Comparison of ENCODE assay signal across 1 cellular context in the genomic region with DNA sequence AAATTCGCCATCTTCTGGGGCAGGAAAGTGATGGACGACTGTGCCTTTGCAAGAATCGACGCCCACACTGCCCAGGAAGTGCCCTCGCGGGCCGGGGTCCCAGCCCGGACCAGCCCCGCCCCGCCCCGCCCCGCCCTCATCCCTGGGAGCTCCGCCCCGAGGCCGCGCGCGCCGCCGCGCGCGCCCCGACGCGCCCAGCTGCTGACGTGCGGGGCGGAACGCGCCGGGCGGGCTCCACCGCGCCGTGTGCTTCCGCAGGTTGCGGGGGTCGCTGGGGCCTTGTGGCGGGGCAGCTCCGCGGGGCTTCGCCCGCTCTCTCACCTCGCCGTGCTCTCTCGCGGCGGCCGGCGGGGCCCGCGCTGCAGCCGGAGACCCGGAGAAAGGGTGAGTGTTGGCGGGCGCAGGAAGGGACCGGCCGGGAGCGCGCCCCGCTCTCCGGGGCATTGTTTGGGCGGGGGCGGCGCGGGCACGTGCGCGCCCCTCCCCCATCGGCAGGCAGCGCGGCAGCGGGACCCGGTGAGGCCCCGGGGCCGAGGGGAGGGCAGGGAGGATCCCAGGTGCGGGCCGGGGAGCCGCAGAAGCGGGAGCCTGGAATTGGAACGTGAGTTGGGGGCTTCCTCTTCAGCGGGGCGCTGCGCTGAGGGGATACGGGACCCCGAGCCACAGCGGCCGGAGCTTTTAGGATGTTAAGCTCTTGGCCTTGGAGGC.
TF ChIP-seq lines count a peak whose summit lies in the region.

A gene (plus strand): TSS at position 188 of the 708 bp plus-strand sequence. CDS start 17,366 bp downstream, outside the sequence.

TF ChIP-seq in HCT116, 20 proteins besides CTCF, POLR2A, EP300 and RAD21 (continued from another document):
- TF ChIP-seq, protein P1, sequence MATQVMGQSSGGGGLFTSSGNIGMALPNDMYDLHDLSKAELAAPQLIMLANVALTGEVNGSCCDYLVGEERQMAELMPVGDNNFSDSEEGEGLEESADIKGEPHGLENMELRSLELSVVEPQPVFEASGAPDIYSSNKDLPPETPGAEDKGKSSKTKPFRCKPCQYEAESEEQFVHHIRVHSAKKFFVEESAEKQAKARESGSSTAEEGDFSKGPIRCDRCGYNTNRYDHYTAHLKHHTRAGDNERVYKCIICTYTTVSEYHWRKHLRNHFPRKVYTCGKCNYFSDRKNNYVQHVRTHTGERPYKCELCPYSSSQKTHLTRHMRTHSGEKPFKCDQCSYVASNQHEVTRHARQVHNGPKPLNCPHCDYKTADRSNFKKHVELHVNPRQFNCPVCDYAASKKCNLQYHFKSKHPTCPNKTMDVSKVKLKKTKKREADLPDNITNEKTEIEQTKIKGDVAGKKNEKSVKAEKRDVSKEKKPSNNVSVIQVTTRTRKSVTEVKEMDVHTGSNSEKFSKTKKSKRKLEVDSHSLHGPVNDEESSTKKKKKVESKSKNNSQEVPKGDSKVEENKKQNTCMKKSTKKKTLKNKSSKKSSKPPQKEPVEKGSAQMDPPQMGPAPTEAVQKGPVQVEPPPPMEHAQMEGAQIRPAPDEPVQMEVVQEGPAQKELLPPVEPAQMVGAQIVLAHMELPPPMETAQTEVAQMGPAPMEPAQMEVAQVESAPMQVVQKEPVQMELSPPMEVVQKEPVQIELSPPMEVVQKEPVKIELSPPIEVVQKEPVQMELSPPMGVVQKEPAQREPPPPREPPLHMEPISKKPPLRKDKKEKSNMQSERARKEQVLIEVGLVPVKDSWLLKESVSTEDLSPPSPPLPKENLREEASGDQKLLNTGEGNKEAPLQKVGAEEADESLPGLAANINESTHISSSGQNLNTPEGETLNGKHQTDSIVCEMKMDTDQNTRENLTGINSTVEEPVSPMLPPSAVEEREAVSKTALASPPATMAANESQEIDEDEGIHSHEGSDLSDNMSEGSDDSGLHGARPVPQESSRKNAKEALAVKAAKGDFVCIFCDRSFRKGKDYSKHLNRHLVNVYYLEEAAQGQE (IDR thresholded peaks at IDR 0.05; ENCODE audit: low read depth), result no peak
- TF ChIP-seq FOSL1 (IDR thresholded peaks at IDR 0.05; ENCODE audit: low read depth) (no peak), TCF7L2 (IDR thresholded peaks at IDR 0.05; ENCODE audit: borderline replicate concordance, extremely low read depth, insufficient read depth, insufficient read length) (no peak), EGR1 (IDR thresholded peaks at IDR 0.05; ENCODE audit: low read depth) (peak; percentile 82), EZH2phosphoT487 (IDR thresholded peaks at IDR 0.05; ENCODE audit: borderline replicate concordance) (no peak), ELF1 (IDR thresholded peaks at IDR 0.05; ENCODE audit: borderline replicate concordance, low read depth) (no peak), ZNF274 (IDR thresholded peaks at IDR 0.05; ENCODE audit: low read depth, low read length) (no peak), YY1 (IDR thresholded peaks at IDR 0.05; ENCODE audit: extremely low read depth, insufficient replicate concordance, low read depth, low read length) (peak; percentile 9), CBX3 (IDR thresholded peaks at IDR 0.05; ENCODE audit: low read depth) (no peak)
- TF ChIP-seq, protein P2, sequence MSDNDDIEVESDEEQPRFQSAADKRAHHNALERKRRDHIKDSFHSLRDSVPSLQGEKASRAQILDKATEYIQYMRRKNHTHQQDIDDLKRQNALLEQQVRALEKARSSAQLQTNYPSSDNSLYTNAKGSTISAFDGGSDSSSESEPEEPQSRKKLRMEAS (IDR thresholded peaks at IDR 0.05), result peak; percentile 61
